11 cellular contexts compared by ENCODE assay signal in the genomic region with DNA sequence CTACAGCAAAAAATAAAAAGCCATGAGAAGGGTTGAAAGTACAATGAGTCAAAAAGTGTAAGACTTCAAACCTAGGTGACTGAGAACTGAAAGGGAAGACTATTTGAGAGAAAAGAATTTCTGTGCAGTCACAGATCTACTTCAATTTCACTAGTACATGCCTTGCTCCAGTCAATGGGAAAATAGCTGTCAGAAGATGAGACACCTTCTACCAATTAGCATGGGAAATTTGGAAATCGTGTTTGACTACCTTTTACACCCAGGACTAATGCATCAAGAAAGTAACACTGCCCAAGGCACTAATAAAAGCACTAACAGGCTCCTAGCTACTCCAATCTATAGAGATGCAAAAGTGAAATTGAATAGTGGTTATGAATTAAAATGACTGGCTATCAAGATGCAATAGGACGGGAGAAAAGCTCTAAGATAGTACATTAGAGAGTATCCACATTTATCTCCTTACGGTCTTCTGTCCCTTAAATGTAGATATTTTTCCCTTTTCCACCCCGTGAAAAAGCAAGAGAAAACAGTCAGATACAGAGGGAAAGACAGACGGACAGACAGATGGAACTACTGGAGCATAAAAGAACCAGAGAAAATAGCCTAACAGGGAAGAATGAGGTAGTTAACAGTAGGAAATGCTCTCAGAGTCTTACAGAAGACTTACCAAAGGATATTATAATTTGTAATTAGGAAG. TPM values are rescaled to one million over a fixed set of nuclear protein-coding genes. Genes with fewer than 3 reads are reported as not detected.
A peak's percentile ranks its signal among the peaks of the same experiment; 100 is the strongest.
DNase-seq lines count a peak whose midpoint lies in the region; ATAC-seq and TF ChIP-seq lines count a peak whose summit lies in the region.
"Had no signal": no experiment of that assay in that cellular context is flagged by ENCODE, and none has a peak within 500 bp of the region (broad histone marks: within the 10 kb centered on the region; RNA-seq: fewer than 3 reads in every experiment).

No MANE protein-coding gene starts in this region.

- CTCF ChIA-PET in activated CD4-positive, alpha-beta T cell treated with anti-CD3 and anti-CD28 coated beads for 36 hours (lab: Charles Lee) = interaction anchor here (0.7 to 1.0 kb wide), 2 partner anchors 10 to 18 kb away, joined by 3 read pairs; no protein-coding TSS in a partner anchor
- CTCF ChIA-PET in HEK293 (lab: Yijun Ruan, JAX) = interaction anchor here (0.6 to 0.7 kb wide), 4 partner anchors 9 to 631 kb away, joined by 3 to 4 read pairs (median 4); no protein-coding TSS in a partner anchor

- peaks cover 24% of the 10 kb centered on the region; the same call in 1 of the 2 replicates for H3K4me1 ChIP-seq in HEK293 (ENCODE audit: control insufficient read depth, insufficient read depth, low read length)
- H3K4me1 ChIP-seq in adrenal gland (replicated peaks in 1 of 2) = peaks cover 0 to 56% of the 10 kb centered on the region in 2 donors
- H3K4me1 ChIP-seq in stomach = peaks cover 3 to 72% (median 39%) of the 10 kb centered on the region in 4 donors

- WGBS in adrenal gland, 4 donors = 77 to 84% (median 81%) methylated on average over 5 of the region's 5 CpGs
- WGBS in stomach, 5 donors = 69 to 72% (median 70%) methylated on average over 5 of the region's 5 CpGs

- H3K36me3 Mint-ChIP-seq in activated CD4-positive, alpha-beta T cell treated with anti-CD3 and anti-CD28 coated beads for 36 hours (ENCODE audit: low read depth) = peaks cover 4% of the 10 kb centered on the region

- no peaks in the 10 kb centered on the region for H3K27me3 ChIP-seq in adrenal gland
- no peaks in the 10 kb centered on the region for H3K27me3 ChIP-seq in stomach

- intact Hi-C loops in activated CD4-positive, alpha-beta T cell treated with anti-CD3 and anti-CD28 coated beads for 36 hours (cut with DNase I, micrococcal nuclease) = loop anchor here (5.0 to 10.0 kb wide), 3 partner anchors 131 to 269 kb away; a partner anchor contains a TSS
- intact Hi-C loops in adrenal gland (cut with DNase I) (no loop called here), stomach (cut with DNase I; ENCODE audit: low total_unique reads) (no loop called here)

- no peak overlapping the region for H3K4me3 Mint-ChIP-seq in activated CD4-positive, alpha-beta T cell treated with anti-CD3 and anti-CD28 coated beads for 36 hours

- POLR2A ChIA-PET in activated CD4-positive, alpha-beta T cell treated with anti-CD3 and anti-CD28 coated beads for 36 hours (lab: Charles Lee) = no interaction called here
- POLR2A ChIA-PET in HEK293 (lab: Yijun Ruan, JAX) = no interaction called here

- peak; percentile 72 for ATAC-seq in activated CD4-positive, alpha-beta T cell treated with anti-CD3 and anti-CD28 coated beads for 36 hours

- H3K36me3 ChIP-seq in HEK293 (ENCODE audit: control insufficient read depth in 2 of 2, insufficient read depth in 1 of 2, low read length in 2 of 2) (no peaks in the 10 kb centered on the region), adrenal gland (replicated peaks in 1 of 2) (no peaks in the 10 kb centered on the region), stomach (no peaks in the 10 kb centered on the region)

- H3K27ac Mint-ChIP-seq in activated CD4-positive, alpha-beta T cell treated with anti-CD3 and anti-CD28 coated beads for 36 hours = peak overlapping the region; percentile 8

- no peak for DNase-seq in activated CD4-positive, alpha-beta T cell treated with anti-CD3 and anti-CD28 coated beads for 36 hours
- no peak for DNase-seq in activated CD4-positive, alpha-beta T cell treated with anti-CD3 and anti-CD28 coated beads, Interleukin-2, amount 50 U/mL, for 1 hour
- DNase-seq in KBM-7 (peak; percentile 28), retina (peak; percentile 6), AG20443 (ENCODE audit: low spot score) (no peak), adrenal gland (no peak), stomach (no peak)
- DNase-seq: ACHN, T-helper 9 cell had no signal

- H3K27me3 Mint-ChIP-seq in activated CD4-positive, alpha-beta T cell treated with anti-CD3 and anti-CD28 coated beads for 36 hours = no peaks in the 10 kb centered on the region

- H3K27ac ChIP-seq in HEK293 (ENCODE audit: extremely low read depth, low read depth, low read length) (no peak overlapping the region), adrenal gland (no peak overlapping the region), stomach (no peak overlapping the region)

- no peak for TF ChIP-seq EP300 in stomach (IDR thresholded peaks at IDR 0.05)

- TF ChIP-seq CTCF in HEK293 (tag by site-specific recombination; IDR thresholded peaks at IDR 0.05) (no peak), adrenal gland (IDR thresholded peaks at IDR 0.05) (no peak), stomach (IDR thresholded peaks at IDR 0.05) (no peak)

- H3K4me3 ChIP-seq in HEK293 (ENCODE audit: low read depth, low read length) (no peak overlapping the region), adrenal gland (no peak overlapping the region), stomach (no peak overlapping the region)
- H3K4me3 ChIP-seq: lung had no signal

- TF ChIP-seq POLR2A in adrenal gland (IDR thresholded peaks at IDR 0.05) = no peak
- no peak for TF ChIP-seq POLR2A in stomach (IDR thresholded peaks at IDR 0.05)

- no peaks in the 10 kb centered on the region for H3K9me3 ChIP-seq in HEK293 (ENCODE audit: control insufficient read depth, insufficient read depth, low read depth, low read length)
- H3K9me3 ChIP-seq in adrenal gland (replicated peaks in 1 of 3) = no peaks in the 10 kb centered on the region
- no peaks in the 10 kb centered on the region for H3K9me3 ChIP-seq in stomach

- in situ Hi-C loops in KBM-7 (cut with MboI; ENCODE audit: low pct_unique_long_range_greater_than_20kb, low sequenced_read_pairs) = no loop called here

- H3K4me1 Mint-ChIP-seq in activated CD4-positive, alpha-beta T cell treated with anti-CD3 and anti-CD28 coated beads for 36 hours = peaks cover 76% of the 10 kb centered on the region

- H3K9me3 Mint-ChIP-seq in activated CD4-positive, alpha-beta T cell treated with anti-CD3 and anti-CD28 coated beads for 36 hours (ENCODE audit: low read depth) = no peaks in the 10 kb centered on the region

TF ChIP-seq in HEK293, 187 proteins besides CTCF, POLR2A, EP300 and RAD21:
- TF ChIP-seq PRDM1 (tag by site-specific recombination; IDR thresholded peaks at IDR 0.05) (peak; percentile 50; the same call in 1 of the 2 replicates), IKZF3 (tag by site-specific recombination; IDR thresholded peaks at IDR 0.05) (peak; percentile 24; the same call in 1 of the 2 replicates), ZFP41 (tag by site-specific recombination; IDR thresholded peaks at IDR 0.05; ENCODE audit: borderline replicate concordance) (no peak)
- TF ChIP-seq, protein P1, sequence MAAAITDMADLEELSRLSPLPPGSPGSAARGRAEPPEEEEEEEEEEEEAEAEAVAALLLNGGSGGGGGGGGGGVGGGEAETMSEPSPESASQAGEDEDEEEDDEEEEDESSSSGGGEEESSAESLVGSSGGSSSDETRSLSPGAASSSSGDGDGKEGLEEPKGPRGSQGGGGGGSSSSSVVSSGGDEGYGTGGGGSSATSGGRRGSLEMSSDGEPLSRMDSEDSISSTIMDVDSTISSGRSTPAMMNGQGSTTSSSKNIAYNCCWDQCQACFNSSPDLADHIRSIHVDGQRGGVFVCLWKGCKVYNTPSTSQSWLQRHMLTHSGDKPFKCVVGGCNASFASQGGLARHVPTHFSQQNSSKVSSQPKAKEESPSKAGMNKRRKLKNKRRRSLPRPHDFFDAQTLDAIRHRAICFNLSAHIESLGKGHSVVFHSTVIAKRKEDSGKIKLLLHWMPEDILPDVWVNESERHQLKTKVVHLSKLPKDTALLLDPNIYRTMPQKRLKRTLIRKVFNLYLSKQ (tag by site-specific recombination; IDR thresholded peaks at IDR 0.05; ENCODE audit: borderline replicate concordance) = no peak

RNA-seq across cellular contexts. Expression of a gene that starts 15.2 kb away (rescaled TPM):
- 10 to 100 TPM; 12.0 to 12.4 TPM for total RNA-seq in activated CD4-positive, alpha-beta T cell treated with anti-CD3 and anti-CD28 coated beads for 36 hours
- total RNA-seq in adrenal gland (10 to 100 TPM; 12.9 to 27.4 (median 19.3) TPM), stomach (10 to 100 TPM in 3 of 5 donors, 1 to 10 TPM in 2; 1.2 to 32.9 (median 10.7) TPM)
- polyA plus RNA-seq in adrenal gland (10 to 100 TPM; 14.2 to 43.7 (median 23.8) TPM), stomach (10 to 100 TPM in 2 of 3 donors, 1 to 10 TPM in 1; 6.9 to 17.7 (median 13.3) TPM)

RNA-seq across cellular contexts. Expression of a gene that starts 15.4 kb away (rescaled TPM):
- total RNA-seq in activated CD4-positive, alpha-beta T cell treated with anti-CD3 and anti-CD28 coated beads for 36 hours = 10 to 100 TPM; 14.1 to 19.3 TPM
- 10 to 100 TPM; 16.5 to 47.7 (median 27.7) TPM for total RNA-seq in adrenal gland
- polyA plus RNA-seq in adrenal gland = 10 to 100 TPM in 1 of 3 donors, 1 to 10 TPM in 2; 6.4 to 13.5 (median 7.7) TPM
- total RNA-seq in stomach = 10 to 100 TPM; 12.2 to 54.5 (median 37.3) TPM
- polyA plus RNA-seq in stomach = 1 to 10 TPM; 3.1 to 4.7 (median 3.5) TPM

Comparison
In these comparisons a context has a peak if more than half of its experiments do, and no peak if none do; other contexts are left out.
1. DNase-seq: peak in KBM-7 (single experiment) and retina (single experiment); none in activated CD4-positive, alpha-beta T cell treated with anti-CD3 and anti-CD28 coated beads for 36 hours (single experiment), activated CD4-positive, alpha-beta T cell treated with anti-CD3 and anti-CD28 coated beads, Interleukin-2, amount 50 U/mL, for 1 hour (single experiment), AG20443 (single experiment), adrenal gland (0 of 7) and stomach (single experiment).
2. intact Hi-C loops: an anchor here in activated CD4-positive, alpha-beta T cell treated with anti-CD3 and anti-CD28 coated beads for 36 hours (5.0 to 10.0 kb wide); none called in adrenal gland and stomach.